In genomic region chr22:37638351-37639069, GRCh38 we compare ENCODE assay signal across 8 cellular contexts. TPM values are rescaled to one million over a fixed set of nuclear protein-coding genes. Genes with fewer than 3 reads are reported as not detected.
A peak's percentile ranks its signal among the peaks of the same experiment; 100 is the strongest.
DNase-seq lines count a peak whose midpoint lies in the region; ATAC-seq and TF ChIP-seq lines count a peak whose summit lies in the region.

No MANE protein-coding gene starts in this region.

- TF ChIP-seq CTCF in esophagus muscularis mucosa (IDR thresholded peaks at IDR 0.05): no peak

- no peak for TF ChIP-seq POLR2A in esophagus muscularis mucosa (IDR thresholded peaks at IDR 0.05; ENCODE audit: low read depth)

- 71% methylated on average over 9 of the region's 11 CpGs for WGBS in esophagus muscularis mucosa

- intact Hi-C loops in esophagus muscularis mucosa (cut with DNase I): no loop called here

- TF ChIP-seq EP300 in esophagus muscularis mucosa (IDR thresholded peaks at IDR 0.05): no peak

- no peak overlapping the region for H3K27ac ChIP-seq in SJSA1
- H3K27ac ChIP-seq in esophagus muscularis mucosa (replicated peaks in 1 of 4): peak overlapping the region in 1 of 4 donors; percentile 55

- peaks cover 38% of the 10 kb centered on the region for H3K4me1 ChIP-seq in SJSA1 (replicated peaks)
- H3K4me1 ChIP-seq in esophagus muscularis mucosa: peaks cover 46 to 67% (median 52%) of the 10 kb centered on the region in 4 donors

- H3K36me3 ChIP-seq in H7 (replicated peaks; ENCODE audit: control insufficient read depth, insufficient read depth, low read length): peaks cover 11% of the 10 kb centered on the region
- peaks cover 11% of the 10 kb centered on the region for H3K36me3 ChIP-seq in SJSA1
- H3K36me3 ChIP-seq in esophagus muscularis mucosa: no peaks in the 10 kb centered on the region

- DNase-seq in H7 (peak; percentile 63), SJSA1 (ENCODE audit: low read depth in 1 of 2, low spot score in 2 of 2) (no peak), esophagus muscularis mucosa (ENCODE audit: extremely low spot score) (no peak), skeletal muscle cell (ENCODE audit: low read depth) (no peak), NCI-H1436 treated with DMSO at 0.1 percent for 48 hours (lab: John Stamatoyannopoulos, UW) (no peak), NCI-H2196 (lab: John Stamatoyannopoulos, UW; ENCODE audit: unreplicated experiment) (no peak)

- H3K4me3 ChIP-seq in H7 (ENCODE audit: insufficient read depth, low read depth, low read length) (peak overlapping the region; percentile 73), SJSA1 (peak overlapping the region; percentile 52; the same call in 1 of the 2 replicates), esophagus muscularis mucosa (peak overlapping the region; percentile 54 to 72 (median 58)), skeletal muscle cell (ENCODE audit: low read depth, low read length) (peak overlapping the region; percentile 65)

- ATAC-seq in HG03175 (IDR thresholded peaks at IDR 0.05; ENCODE audit: unreplicated experiment) (no peak), GM19035 (IDR thresholded peaks at IDR 0.05; ENCODE audit: unreplicated experiment) (no peak)

- H3K27me3 ChIP-seq in H7 (ENCODE audit: control insufficient read depth, insufficient read depth, low read length) (no peaks in the 10 kb centered on the region), SJSA1 (replicated peaks) (no peaks in the 10 kb centered on the region), esophagus muscularis mucosa (peaks cover 3 to 35% (median 12%) of the 10 kb centered on the region in 4 donors)

- H3K9me3 ChIP-seq in SJSA1 (replicated peaks) (no peaks in the 10 kb centered on the region), esophagus muscularis mucosa (no peaks in the 10 kb centered on the region)

RNA-seq across cellular contexts. Expression of gene SH3BP1, which starts 1.0 kb away (rescaled TPM):
- total RNA-seq in H7 (2014; rRNA removed; shearing (Covaris generic)): 30.0 and 35.2 TPM in 2 replicates
- 8.2 and 13.6 TPM in 2 replicates for total RNA-seq in SJSA1 (2014; rRNA removed; shearing (Covaris generic))
- 1 to 10 TPM; 1.5 to 7.5 (median 4.3) TPM for total RNA-seq in esophagus muscularis mucosa

RNA-seq across cellular contexts. Expression of gene PDXP, which starts 20.0 kb away (rescaled TPM):
- 54.1 and 60.9 TPM in 2 replicates for total RNA-seq in H7 (2014; rRNA removed; shearing (Covaris generic))
- 47.1 and 47.7 TPM in 2 replicates for total RNA-seq in SJSA1 (2014; rRNA removed; shearing (Covaris generic))
- total RNA-seq in esophagus muscularis mucosa: 10 to 100 TPM in 3 of 4 donors, 1 to 10 TPM in 1; 7.3 to 28.3 (median 17.4) TPM

RNA-seq across cellular contexts. Expression of gene GGA1, which starts 29.9 kb away (rescaled TPM):
- total RNA-seq in H7 (2014; rRNA removed; shearing (Covaris generic)): 67.9 and 98.6 TPM in 2 replicates
- 22.6 and 34.9 TPM in 2 replicates for total RNA-seq in SJSA1 (2014; rRNA removed; shearing (Covaris generic))
- total RNA-seq in esophagus muscularis mucosa: 10 to 100 TPM; 30.3 to 44.7 (median 40.9) TPM

RNA-seq across cellular contexts. Expression of gene LGALS1, which starts 36.9 kb away (rescaled TPM):
- total RNA-seq in H7 (2014; rRNA removed; shearing (Covaris generic)): 183 and 206 TPM in 2 replicates
- 5,490 and 8,922 TPM in 2 replicates for total RNA-seq in SJSA1 (2014; rRNA removed; shearing (Covaris generic))
- 1,000 to 10,000 TPM in 3 of 4 donors, 100 to 1,000 TPM in 1; 710 to 1,112 (median 1,021) TPM for total RNA-seq in esophagus muscularis mucosa

RNA-seq across cellular contexts. Expression of gene NOL12, which starts 47.6 kb away (rescaled TPM):
- 20.5 and 23.6 TPM in 2 replicates for total RNA-seq in H7 (2014; rRNA removed; shearing (Covaris generic))
- 32.1 and 38.0 TPM in 2 replicates for total RNA-seq in SJSA1 (2014; rRNA removed; shearing (Covaris generic))
- total RNA-seq in esophagus muscularis mucosa: 10 to 100 TPM in 3 of 4 donors, 1 to 10 TPM in 1; 9.1 to 18.4 (median 14.5) TPM
